ENCODE assay signal across 9 cellular contexts in genomic region chr19:7658219-7658686, GRCh38. TPM values are rescaled to one million over a fixed set of nuclear protein-coding genes. Genes with fewer than 3 reads are reported as not detected.
A peak's percentile ranks its signal among the peaks of the same experiment; 100 is the strongest.
DNase-seq lines count a peak whose midpoint lies in the region; ATAC-seq and TF ChIP-seq lines count a peak whose summit lies in the region.
"Had no signal": no experiment of that assay in that cellular context is flagged by ENCODE, and none has a peak within 500 bp of the region (broad histone marks: within the 10 kb centered on the region; RNA-seq: fewer than 3 reads in every experiment).

No MANE protein-coding gene starts in this region.

- DNase-seq in activated CD4-positive, alpha-beta T cell treated with anti-CD3 and anti-CD28 coated beads for 36 hours: peak; percentile 71
- DNase-seq in naive thymus-derived CD4-positive, alpha-beta T cell: peak in 7 of 9 donors; percentile 48 to 72 (median 69)
- DNase-seq in NCI-H526 treated with DMSO at 0.1 percent for 48 hours (lab: John Stamatoyannopoulos, UW) (no peak), glutamatergic neuron (no peak), T-helper 9 cell (no peak)

- peak; percentile 80 for ATAC-seq in GM18870 (IDR thresholded peaks at IDR 0.05; ENCODE audit: unreplicated experiment)
- ATAC-seq in HG02798 (IDR thresholded peaks at IDR 0.05; ENCODE audit: poor library complexity, unreplicated experiment): peak; percentile 75
- ATAC-seq in activated CD4-positive, alpha-beta T cell treated with anti-CD3 and anti-CD28 coated beads for 36 hours: peak; percentile 91
- peak; percentile 74 for ATAC-seq in naive thymus-derived CD4-positive, alpha-beta T cell
- ATAC-seq in HG03520 (IDR thresholded peaks at IDR 0.05; ENCODE audit: unreplicated experiment): no peak

- CTCF ChIA-PET in activated CD4-positive, alpha-beta T cell treated with anti-CD3 and anti-CD28 coated beads for 36 hours (lab: Charles Lee): interaction anchor here (0.6 to 2.1 kb wide), 6 partner anchors 16 to 794 kb away, joined by 3 to 8 read pairs (median 3); partner anchors contain the start of gene TRAPPC5
- CTCF ChIA-PET in naive thymus-derived CD4-positive, alpha-beta T cell (lab: Charles Lee): no interaction called here

- no peaks in the 10 kb centered on the region for H3K9me3 ChIP-seq in naive thymus-derived CD4-positive, alpha-beta T cell (ENCODE audit: control insufficient read depth in 2 of 3, low read length in 3 of 3)

- H3K27me3 Mint-ChIP-seq in activated CD4-positive, alpha-beta T cell treated with anti-CD3 and anti-CD28 coated beads for 36 hours: no peaks in the 10 kb centered on the region
- H3K27me3 Mint-ChIP-seq in naive thymus-derived CD4-positive, alpha-beta T cell: no peaks in the 10 kb centered on the region
- H3K27me3 Mint-ChIP-seq in glutamatergic neuron (ENCODE audit: unreplicated experiment): peaks cover 2% of the 10 kb centered on the region

- peak overlapping the region; percentile 79 for H3K27ac Mint-ChIP-seq in activated CD4-positive, alpha-beta T cell treated with anti-CD3 and anti-CD28 coated beads for 36 hours
- peak overlapping the region; percentile 64 to 91 (median 88) for H3K27ac Mint-ChIP-seq in naive thymus-derived CD4-positive, alpha-beta T cell
- no peak overlapping the region for H3K27ac Mint-ChIP-seq in glutamatergic neuron (ENCODE audit: unreplicated experiment)

- TF ChIP-seq CTCF in glutamatergic neuron (IDR thresholded peaks at IDR 0.05; ENCODE audit: partially characterized antibody, unreplicated experiment): no peak

- H3K36me3 ChIP-seq in naive thymus-derived CD4-positive, alpha-beta T cell (ENCODE audit: control insufficient read depth in 2 of 3, insufficient read depth in 3 of 3, low read length in 3 of 3): no peaks in the 10 kb centered on the region

- POLR2A ChIA-PET in activated CD4-positive, alpha-beta T cell treated with anti-CD3 and anti-CD28 coated beads for 36 hours (lab: Charles Lee): interaction anchor here (0.6 kb wide), 1 partner anchor 14 kb away, joined by 3 read pairs; no protein-coding TSS in a partner anchor
- POLR2A ChIA-PET in naive thymus-derived CD4-positive, alpha-beta T cell (lab: Charles Lee): interaction anchor here (1.0 to 1.5 kb wide), 4 partner anchors 10 to 157 kb away, joined by 3 to 6 read pairs (median 4); partner anchors contain the start of genes PET100 and TRAPPC5

- intact Hi-C loops in activated CD4-positive, alpha-beta T cell treated with anti-CD3 and anti-CD28 coated beads for 36 hours (cut with DNase I, micrococcal nuclease): loop anchor here in 1 of 2 experiments (1.0 kb wide), 1 partner anchor 23 kb away; no protein-coding TSS in a partner anchor
- intact Hi-C loops in naive thymus-derived CD4-positive, alpha-beta T cell (cut with micrococcal nuclease): no loop called here

- H3K4me3 Mint-ChIP-seq in activated CD4-positive, alpha-beta T cell treated with anti-CD3 and anti-CD28 coated beads for 36 hours: peak overlapping the region; percentile 65
- peak overlapping the region; percentile 54 to 84 (median 76) for H3K4me3 Mint-ChIP-seq in naive thymus-derived CD4-positive, alpha-beta T cell
- no peak overlapping the region for H3K4me3 Mint-ChIP-seq in glutamatergic neuron (ENCODE audit: unreplicated experiment)

- H3K4me1 ChIP-seq in naive thymus-derived CD4-positive, alpha-beta T cell (ENCODE audit: control insufficient read depth in 2 of 2, insufficient read depth in 2 of 2, low read length in 2 of 2): peaks cover 0 to 16% of the 10 kb centered on the region in 2 donors

- no peaks in the 10 kb centered on the region for H3K27me3 ChIP-seq in naive thymus-derived CD4-positive, alpha-beta T cell (ENCODE audit: control insufficient read depth in 2 of 2, insufficient read depth in 2 of 2, low read length in 2 of 2)

- no peaks in the 10 kb centered on the region for H3K36me3 Mint-ChIP-seq in activated CD4-positive, alpha-beta T cell treated with anti-CD3 and anti-CD28 coated beads for 36 hours (ENCODE audit: low read depth)
- no peaks in the 10 kb centered on the region for H3K36me3 Mint-ChIP-seq in naive thymus-derived CD4-positive, alpha-beta T cell
- no peaks in the 10 kb centered on the region for H3K36me3 Mint-ChIP-seq in glutamatergic neuron (ENCODE audit: unreplicated experiment)

- no peaks in the 10 kb centered on the region for H3K9me3 Mint-ChIP-seq in activated CD4-positive, alpha-beta T cell treated with anti-CD3 and anti-CD28 coated beads for 36 hours (ENCODE audit: low read depth)
- peaks cover 0 to 1% (median 0%) of the 10 kb centered on the region in 11 donors for H3K9me3 Mint-ChIP-seq in naive thymus-derived CD4-positive, alpha-beta T cell
- H3K9me3 Mint-ChIP-seq in glutamatergic neuron (ENCODE audit: unreplicated experiment): peaks cover 2% of the 10 kb centered on the region

- H3K4me1 Mint-ChIP-seq in activated CD4-positive, alpha-beta T cell treated with anti-CD3 and anti-CD28 coated beads for 36 hours: peaks cover 23% of the 10 kb centered on the region
- peaks cover 5 to 19% (median 15%) of the 10 kb centered on the region in 7 donors for H3K4me1 Mint-ChIP-seq in naive thymus-derived CD4-positive, alpha-beta T cell
- no peaks in the 10 kb centered on the region for H3K4me1 Mint-ChIP-seq in glutamatergic neuron (ENCODE audit: low read depth, unreplicated experiment)

- H3K27ac ChIP-seq in naive thymus-derived CD4-positive, alpha-beta T cell (ENCODE audit: low read depth, low read length): peak overlapping the region; percentile 72

- H3K4me3 ChIP-seq in naive thymus-derived CD4-positive, alpha-beta T cell (ENCODE audit: low read length): peak overlapping the region; percentile 59

RNA-seq across cellular contexts. Expression of gene RETN, which starts 10.6 kb away (rescaled TPM):
- total RNA-seq in activated CD4-positive, alpha-beta T cell treated with anti-CD3 and anti-CD28 coated beads for 36 hours: not detected
- total RNA-seq in naive thymus-derived CD4-positive, alpha-beta T cell: 1 to 10 TPM in 1 of 5 experiments, not detected in 4; 3.4 TPM
- polyA plus RNA-seq in naive thymus-derived CD4-positive, alpha-beta T cell: not detected
- total RNA-seq in glutamatergic neuron (ENCODE audit: unreplicated experiment): not detected
- total RNA-seq: epithelial cell of proximal tubule had no signal

RNA-seq across cellular contexts. Expression of gene MCEMP1, which starts 18.6 kb away (rescaled TPM):
- not detected for total RNA-seq in activated CD4-positive, alpha-beta T cell treated with anti-CD3 and anti-CD28 coated beads for 36 hours
- total RNA-seq in naive thymus-derived CD4-positive, alpha-beta T cell: 10 to 100 TPM in 1 of 5 experiments, 1 to 10 TPM in 1, not detected in 3; 1.2 to 12.3 TPM
- polyA plus RNA-seq in naive thymus-derived CD4-positive, alpha-beta T cell: not detected
- not detected for total RNA-seq in glutamatergic neuron (ENCODE audit: unreplicated experiment)
- total RNA-seq: epithelial cell of proximal tubule had no signal

RNA-seq across cellular contexts. Expression of gene STXBP2, which starts 21.3 kb away (rescaled TPM):
- total RNA-seq in activated CD4-positive, alpha-beta T cell treated with anti-CD3 and anti-CD28 coated beads for 36 hours: 10 to 100 TPM; 75.2 to 83.0 TPM
- total RNA-seq in naive thymus-derived CD4-positive, alpha-beta T cell: 100 to 1,000 TPM; 158 to 411 (median 187) TPM
- 10 to 100 TPM; 52.8 to 61.1 TPM for polyA plus RNA-seq in naive thymus-derived CD4-positive, alpha-beta T cell
- total RNA-seq in glutamatergic neuron (ENCODE audit: unreplicated experiment): 32.8 TPM

RNA-seq across cellular contexts. Expression of gene TRAPPC5, which starts 22.4 kb away (rescaled TPM):
- 10 to 100 TPM; 90.2 to 95.2 TPM for total RNA-seq in activated CD4-positive, alpha-beta T cell treated with anti-CD3 and anti-CD28 coated beads for 36 hours
- 10 to 100 TPM; 43.7 to 79.3 (median 75.4) TPM for total RNA-seq in naive thymus-derived CD4-positive, alpha-beta T cell
- 100 to 1,000 TPM; 165 to 191 TPM for polyA plus RNA-seq in naive thymus-derived CD4-positive, alpha-beta T cell
- total RNA-seq in glutamatergic neuron (ENCODE audit: unreplicated experiment): 142 TPM

RNA-seq across cellular contexts. Expression of gene PCP2, which starts 24.7 kb away (rescaled TPM):
- total RNA-seq in activated CD4-positive, alpha-beta T cell treated with anti-CD3 and anti-CD28 coated beads for 36 hours: 1 to 10 TPM; 1.7 to 1.8 TPM
- 10 to 100 TPM in 1 of 5 experiments, 1 to 10 TPM in 4; 2.2 to 13.4 (median 5.4) TPM for total RNA-seq in naive thymus-derived CD4-positive, alpha-beta T cell
- polyA plus RNA-seq in naive thymus-derived CD4-positive, alpha-beta T cell: not detected
- total RNA-seq in glutamatergic neuron (ENCODE audit: unreplicated experiment): not detected
- total RNA-seq: epithelial cell of proximal tubule had no signal

Comparison
In these comparisons a context has a peak if more than half of its experiments do, and no peak if none do; other contexts are left out.
1. DNase-seq: peak in activated CD4-positive, alpha-beta T cell treated with anti-CD3 and anti-CD28 coated beads for 36 hours (single experiment) and naive thymus-derived CD4-positive, alpha-beta T cell (7 of 9); none in NCI-H526 treated with DMSO at 0.1 percent for 48 hours (single experiment), glutamatergic neuron (single experiment) and T-helper 9 cell (single experiment).